ENCODE assay signal across 2 cellular contexts in the genomic region with DNA sequence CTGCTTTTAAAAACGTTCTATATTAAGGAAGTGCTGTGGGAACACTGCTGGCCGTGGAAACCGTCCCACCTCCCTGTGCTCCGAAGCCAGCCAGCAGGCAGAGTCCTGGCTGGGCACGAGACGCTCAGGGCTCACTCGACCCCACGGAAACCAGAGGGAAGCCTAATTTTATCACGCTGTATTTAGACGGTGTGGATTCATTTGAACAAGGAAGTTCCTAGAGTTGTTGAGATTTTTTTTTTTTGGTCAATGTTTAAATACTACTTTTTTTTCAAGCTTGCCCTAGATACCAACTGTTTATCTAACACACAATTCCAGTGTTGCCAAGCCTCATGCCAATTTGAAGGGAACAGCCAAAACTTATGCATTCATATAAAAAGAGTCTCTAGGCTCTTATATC.
TF ChIP-seq lines count a peak whose summit lies in the region.

No MANE protein-coding gene starts in this region.

TF ChIP-seq in liver, 16 proteins besides CTCF, POLR2A, EP300 and RAD21:
- TF ChIP-seq, protein P1, sequence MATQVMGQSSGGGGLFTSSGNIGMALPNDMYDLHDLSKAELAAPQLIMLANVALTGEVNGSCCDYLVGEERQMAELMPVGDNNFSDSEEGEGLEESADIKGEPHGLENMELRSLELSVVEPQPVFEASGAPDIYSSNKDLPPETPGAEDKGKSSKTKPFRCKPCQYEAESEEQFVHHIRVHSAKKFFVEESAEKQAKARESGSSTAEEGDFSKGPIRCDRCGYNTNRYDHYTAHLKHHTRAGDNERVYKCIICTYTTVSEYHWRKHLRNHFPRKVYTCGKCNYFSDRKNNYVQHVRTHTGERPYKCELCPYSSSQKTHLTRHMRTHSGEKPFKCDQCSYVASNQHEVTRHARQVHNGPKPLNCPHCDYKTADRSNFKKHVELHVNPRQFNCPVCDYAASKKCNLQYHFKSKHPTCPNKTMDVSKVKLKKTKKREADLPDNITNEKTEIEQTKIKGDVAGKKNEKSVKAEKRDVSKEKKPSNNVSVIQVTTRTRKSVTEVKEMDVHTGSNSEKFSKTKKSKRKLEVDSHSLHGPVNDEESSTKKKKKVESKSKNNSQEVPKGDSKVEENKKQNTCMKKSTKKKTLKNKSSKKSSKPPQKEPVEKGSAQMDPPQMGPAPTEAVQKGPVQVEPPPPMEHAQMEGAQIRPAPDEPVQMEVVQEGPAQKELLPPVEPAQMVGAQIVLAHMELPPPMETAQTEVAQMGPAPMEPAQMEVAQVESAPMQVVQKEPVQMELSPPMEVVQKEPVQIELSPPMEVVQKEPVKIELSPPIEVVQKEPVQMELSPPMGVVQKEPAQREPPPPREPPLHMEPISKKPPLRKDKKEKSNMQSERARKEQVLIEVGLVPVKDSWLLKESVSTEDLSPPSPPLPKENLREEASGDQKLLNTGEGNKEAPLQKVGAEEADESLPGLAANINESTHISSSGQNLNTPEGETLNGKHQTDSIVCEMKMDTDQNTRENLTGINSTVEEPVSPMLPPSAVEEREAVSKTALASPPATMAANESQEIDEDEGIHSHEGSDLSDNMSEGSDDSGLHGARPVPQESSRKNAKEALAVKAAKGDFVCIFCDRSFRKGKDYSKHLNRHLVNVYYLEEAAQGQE (IDR thresholded peaks at IDR 0.05), result no peak
- TF ChIP-seq FOXA1 (IDR thresholded peaks at IDR 0.05), result no peak
- TF ChIP-seq HNF4G (IDR thresholded peaks at IDR 0.05), result no peak
- peak in 1 of 2 donors; percentile 48 for TF ChIP-seq RXRA (IDR thresholded peaks at IDR 0.05)
- no peak for TF ChIP-seq TAF1 (conservative IDR thresholded peaks at IDR 0.05)
- peak; percentile 4 to 27 for TF ChIP-seq HNF4A (conservative IDR thresholded peaks at IDR 0.05)
- peak; percentile 30 for TF ChIP-seq SP1 (IDR thresholded peaks at IDR 0.05)
- TF ChIP-seq FOXA2 (IDR thresholded peaks at IDR 0.05), result peak; percentile 11
TF ChIP-seq in liver: peak in this region for 4.

TF ChIP-seq in HepG2, 621 proteins besides CTCF, POLR2A, EP300 and RAD21 (continued from another document):
- TF ChIP-seq, protein P2, sequence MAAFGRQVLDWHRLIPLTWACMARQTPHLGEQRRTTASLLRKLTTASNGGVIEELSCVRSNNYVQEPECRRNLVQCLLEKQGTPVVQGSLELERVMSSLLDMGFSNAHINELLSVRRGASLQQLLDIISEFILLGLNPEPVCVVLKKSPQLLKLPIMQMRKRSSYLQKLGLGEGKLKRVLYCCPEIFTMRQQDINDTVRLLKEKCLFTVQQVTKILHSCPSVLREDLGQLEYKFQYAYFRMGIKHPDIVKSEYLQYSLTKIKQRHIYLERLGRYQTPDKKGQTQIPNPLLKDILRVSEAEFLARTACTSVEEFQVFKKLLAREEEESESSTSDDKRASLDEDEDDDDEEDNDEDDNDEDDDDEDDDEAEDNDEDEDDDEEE (CRISPR knock-in tag; IDR thresholded peaks at IDR 0.05), result no peak
- TF ChIP-seq ZNF879 (CRISPR knock-in tag; IDR thresholded peaks at IDR 0.05) (no peak), ZNF205 (CRISPR knock-in tag; IDR thresholded peaks at IDR 0.05) (no peak), TOE1 (CRISPR knock-in tag; IDR thresholded peaks at IDR 0.05) (no peak), ZKSCAN5 (CRISPR knock-in tag; IDR thresholded peaks at IDR 0.05) (no peak), KAT8 (CRISPR knock-in tag; IDR thresholded peaks at IDR 0.05) (no peak), ZNF556 (CRISPR knock-in tag; IDR thresholded peaks at IDR 0.05; ENCODE audit: borderline replicate concordance) (no peak), ZNF674 (CRISPR knock-in tag; IDR thresholded peaks at IDR 0.05; ENCODE audit: low read depth) (no peak)
TF ChIP-seq in HepG2: peak in this region for 0.
